8 cellular contexts compared by ENCODE assay signal in the genomic region with DNA sequence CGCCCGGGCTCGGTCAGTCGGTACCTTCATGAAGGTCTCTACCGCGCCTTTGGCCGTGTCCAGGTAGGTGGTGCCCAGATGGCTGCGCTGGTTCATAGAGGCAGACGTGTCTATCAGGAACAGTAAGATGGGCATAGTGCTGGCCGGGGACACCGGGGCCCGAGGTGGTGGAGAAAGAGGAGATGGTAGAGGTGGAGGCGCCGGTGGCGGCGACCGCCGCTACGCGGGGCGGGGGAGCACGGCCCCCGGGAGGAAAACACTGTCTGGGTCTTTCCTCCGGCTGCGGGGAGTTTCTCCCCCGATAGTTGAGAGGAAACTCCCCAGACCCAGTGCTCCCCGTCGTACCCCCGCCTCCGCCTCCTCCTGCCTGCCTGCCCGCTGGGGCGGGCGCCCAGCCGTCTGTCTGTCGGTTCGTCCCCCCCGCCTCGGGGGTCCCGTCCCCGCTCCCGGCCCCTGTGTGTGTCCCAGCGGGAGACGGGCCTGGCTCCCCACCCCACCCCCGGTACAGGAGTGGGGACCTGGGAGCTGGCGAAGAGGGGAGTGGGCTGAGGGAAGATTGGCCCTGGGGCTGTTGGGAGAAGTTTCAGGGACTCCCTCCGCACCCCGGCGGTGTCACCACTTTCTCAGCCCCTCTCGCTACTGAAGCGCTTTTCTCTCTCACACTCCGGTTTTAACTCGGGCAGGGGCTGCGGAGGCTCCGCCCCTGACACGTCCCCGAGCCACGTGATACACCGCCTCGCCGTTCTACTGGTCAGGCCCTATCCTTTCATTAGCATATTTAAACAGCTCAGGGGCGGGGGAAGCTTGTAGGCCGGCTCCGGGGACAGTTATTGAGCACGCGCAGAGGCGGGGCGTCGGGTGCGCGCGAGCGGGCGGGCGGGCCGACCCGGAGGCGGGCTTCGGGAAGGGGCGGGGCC. TPM values are rescaled to one million over a fixed set of nuclear protein-coding genes. Genes with fewer than 3 reads are reported as not detected.
DNase-seq lines count a peak whose midpoint lies in the region; ATAC-seq and TF ChIP-seq lines count a peak whose summit lies in the region.

A gene with protein sequence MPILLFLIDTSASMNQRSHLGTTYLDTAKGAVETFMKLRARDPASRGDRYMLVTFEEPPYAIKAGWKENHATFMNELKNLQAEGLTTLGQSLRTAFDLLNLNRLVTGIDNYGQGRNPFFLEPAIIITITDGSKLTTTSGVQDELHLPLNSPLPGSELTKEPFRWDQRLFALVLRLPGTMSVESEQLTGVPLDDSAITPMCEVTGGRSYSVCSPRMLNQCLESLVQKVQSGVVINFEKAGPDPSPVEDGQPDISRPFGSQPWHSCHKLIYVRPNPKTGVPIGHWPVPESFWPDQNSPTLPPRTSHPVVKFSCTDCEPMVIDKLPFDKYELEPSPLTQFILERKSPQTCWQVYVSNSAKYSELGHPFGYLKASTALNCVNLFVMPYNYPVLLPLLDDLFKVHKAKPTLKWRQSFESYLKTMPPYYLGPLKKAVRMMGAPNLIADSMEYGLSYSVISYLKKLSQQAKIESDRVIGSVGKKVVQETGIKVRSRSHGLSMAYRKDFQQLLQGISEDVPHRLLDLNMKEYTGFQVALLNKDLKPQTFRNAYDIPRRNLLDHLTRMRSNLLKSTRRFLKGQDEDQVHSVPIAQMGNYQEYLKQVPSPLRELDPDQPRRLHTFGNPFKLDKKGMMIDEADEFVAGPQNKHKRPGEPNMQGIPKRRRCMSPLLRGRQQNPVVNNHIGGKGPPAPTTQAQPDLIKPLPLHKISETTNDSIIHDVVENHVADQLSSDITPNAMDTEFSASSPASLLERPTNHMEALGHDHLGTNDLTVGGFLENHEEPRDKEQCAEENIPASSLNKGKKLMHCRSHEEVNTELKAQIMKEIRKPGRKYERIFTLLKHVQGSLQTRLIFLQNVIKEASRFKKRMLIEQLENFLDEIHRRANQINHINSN (minus strand): TSS at position 646 of the 917 bp plus-strand sequence. CDS start 511 bp downstream, at position 135.

- peaks cover 33 to 44% of the 10 kb centered on the region in 2 donors for H3K4me1 Mint-ChIP-seq in natural killer cell treated with Interleukin-12 subunit alpha and Interleukin-12 subunit beta and Interleukin-15 and Interleukin-18, amount 100 ng/mL, for 72 hours (ENCODE audit: low read depth in 2 of 2)

- peak within 1 kb of the TSS; percentile 97 for H3K4me3 ChIP-seq in H7 (ENCODE audit: insufficient read depth, low read depth, low read length)
- peak within 1 kb of the TSS; percentile 86 for H3K4me3 ChIP-seq in fibroblast of pulmonary artery (replicated peaks; ENCODE audit: low read depth, low read length)

- ATAC-seq in natural killer cell treated with Interleukin-12 subunit alpha and Interleukin-12 subunit beta and Interleukin-15 and Interleukin-18, amount 100 ng/mL, for 72 hours = peak; percentile 91 to 92
- ATAC-seq in stimulated activated naive CD8-positive, alpha-beta T cell treated with anti-CD3 and anti-CD28 coated beads, Interleukin-15, Interleukin-2, amounts not matched to agents 100 U/mL and 50 U/mL, for 24 hours = peak; percentile 88

- H3K36me3 ChIP-seq in H7 (replicated peaks; ENCODE audit: control insufficient read depth, insufficient read depth, low read length) = peaks cover 5% of the 10 kb centered on the region; the same call in 1 of the 2 replicates

- H3K4me3 Mint-ChIP-seq in natural killer cell treated with Interleukin-12 subunit alpha and Interleukin-12 subunit beta and Interleukin-15 and Interleukin-18, amount 100 ng/mL, for 72 hours = peak within 1 kb of the TSS; percentile 91

- H3K9me3 Mint-ChIP-seq in natural killer cell treated with Interleukin-12 subunit alpha and Interleukin-12 subunit beta and Interleukin-15 and Interleukin-18, amount 100 ng/mL, for 72 hours = no peaks in the 10 kb centered on the region

- no peaks in the 10 kb centered on the region for H3K27me3 Mint-ChIP-seq in natural killer cell treated with Interleukin-12 subunit alpha and Interleukin-12 subunit beta and Interleukin-15 and Interleukin-18, amount 100 ng/mL, for 72 hours

- peak within 1 kb of the TSS; percentile 79 to 91 for H3K27ac Mint-ChIP-seq in natural killer cell treated with Interleukin-12 subunit alpha and Interleukin-12 subunit beta and Interleukin-15 and Interleukin-18, amount 100 ng/mL, for 72 hours

- no peaks in the 10 kb centered on the region for H3K27me3 ChIP-seq in H7 (ENCODE audit: control insufficient read depth, insufficient read depth, low read length)

- TF ChIP-seq CTCF in fibroblast of pulmonary artery (IDR thresholded peaks at IDR 0.05; ENCODE audit: low read length, missing control alignments) = no peak

- peaks cover 19% of the 10 kb centered on the region for H3K36me3 Mint-ChIP-seq in natural killer cell treated with Interleukin-12 subunit alpha and Interleukin-12 subunit beta and Interleukin-15 and Interleukin-18, amount 100 ng/mL, for 72 hours

- DNase-seq in ELF-1 (ENCODE audit: low read depth, low spot score) (peak; percentile 99), H7 (peak; percentile 98), M059J (ENCODE audit: low read depth) (peak; percentile 98), SHP77 (lab: John Stamatoyannopoulos, UW) (peak; percentile 94 to 95), fibroblast of pulmonary artery (ENCODE audit: low read depth) (peak; percentile 99)
- DNase-seq in activated effector memory CD4-positive, alpha-beta T cell treated with Interleukin-2 at 50 U/mL for 16 hours = peak; percentile 98
- DNase-seq in natural killer cell treated with Interleukin-12 subunit alpha and Interleukin-12 subunit beta and Interleukin-15 and Interleukin-18, amount 100 ng/mL, for 72 hours (ENCODE audit: low spot score) = peak; percentile 100
- peak; percentile 98 for DNase-seq in stimulated activated naive CD8-positive, alpha-beta T cell treated with anti-CD3 and anti-CD28 coated beads, Interleukin-15, Interleukin-2, amounts not matched to agents 100 U/mL and 50 U/mL, for 24 hours

RNA-seq across cellular contexts. Expression of the gene that starts here (rescaled TPM):
- 24.9 and 30.4 TPM in 2 replicates for total RNA-seq in H7 (2014; rRNA removed; shearing (Covaris generic))
- total RNA-seq in M059J (2014; rRNA removed; shearing (Covaris generic)) = 27.6 and 35.2 TPM in 2 replicates
- 10 to 100 TPM; 66.1 to 92.3 TPM for total RNA-seq in natural killer cell treated with Interleukin-12 subunit alpha and Interleukin-12 subunit beta and Interleukin-15 and Interleukin-18, amount 100 ng/mL, for 72 hours

Comparison
In these comparisons a context has a peak if more than half of its experiments do, and no peak if none do; other contexts are left out.
1. Peak in every context shown above with its lines: DNase-seq, ATAC-seq and H3K4me3 ChIP-seq.